In genomic region chr1:160830321-160831153, GRCh38 we compare ENCODE assay signal across 1 cellular context.
TF ChIP-seq lines count a peak whose summit lies in the region.

No MANE protein-coding gene starts in this region.

TF ChIP-seq in endothelial cell of umbilical vein, 7 proteins besides CTCF, POLR2A, EP300 and RAD21 (continued from another document):
- TF ChIP-seq MAX (IDR thresholded peaks at IDR 0.05; ENCODE audit: insufficient read depth, insufficient read length): no peak
- TF ChIP-seq EZH2 (IDR thresholded peaks at IDR 0.05; ENCODE audit: borderline replicate concordance, low read depth, low read length, severe bottlenecking): no peak
